Comparison of ENCODE assay signal across 38 cellular contexts in genomic region chr14:74427651-74428050, GRCh38. TPM values are rescaled to one million over a fixed set of nuclear protein-coding genes. Genes with fewer than 3 reads are reported as not detected.
"Had no signal": no experiment of that assay in that cellular context is flagged by ENCODE, and none has a peak within 500 bp of the region (broad histone marks: within the 10 kb centered on the region; RNA-seq: fewer than 3 reads in every experiment).

No MANE protein-coding gene starts in this region.

- H3K36me3 Mint-ChIP-seq: activated CD8-positive, alpha-beta memory T cell treated with anti-CD3 and anti-CD28 coated beads, Interleukin-2, amount 10 ng/mL, durations not matched to agents 7 days and 5 days; activated naive CD4-positive, alpha-beta T cell treated with anti-CD3 and anti-CD28 coated beads, Interleukin-2, amount 10 ng/mL, durations not matched to agents 7 days and 5 days; activated naive CD8-positive, alpha-beta T cell treated with anti-CD3 and anti-CD28 coated beads, Interleukin-2, amount 10 ng/mL, durations not matched to agents 7 days and 5 days had no signal

- ATAC-seq: activated CD8-positive, alpha-beta memory T cell treated with anti-CD3 and anti-CD28 coated beads, Interleukin-2, amount 10 ng/mL, durations not matched to agents 7 days and 5 days; Right ventricle myocardium inferior; SK-N-SH treated with all-trans-retinoic acid at 6 μM for 48 hours had no signal

- H3K4me3 Mint-ChIP-seq: activated B cell treated with CpG ODN at 0.5 μM for 24 hours; activated CD4-positive, alpha-beta memory T cell treated with anti-CD3 and anti-CD28 coated beads, Interleukin-2, amount 10 ng/mL, durations not matched to agents 7 days and 5 days; activated CD8-positive, alpha-beta memory T cell treated with anti-CD3 and anti-CD28 coated beads, Interleukin-2, amount 10 ng/mL, durations not matched to agents 7 days and 5 days; activated naive CD4-positive, alpha-beta T cell treated with anti-CD3 and anti-CD28 coated beads, Interleukin-2, amount 10 ng/mL, durations not matched to agents 7 days and 5 days; activated naive CD8-positive, alpha-beta T cell treated with anti-CD3 and anti-CD28 coated beads, Interleukin-2, amount 10 ng/mL, durations not matched to agents 7 days and 5 days had no signal

- H2AFZ ChIP-seq: PC-9 had no signal

- H3K9me3 Mint-ChIP-seq: activated B cell treated with CpG ODN at 0.5 μM for 24 hours; activated CD4-positive, alpha-beta memory T cell treated with anti-CD3 and anti-CD28 coated beads, Interleukin-2, amount 10 ng/mL, durations not matched to agents 7 days and 5 days; activated naive CD4-positive, alpha-beta T cell treated with anti-CD3 and anti-CD28 coated beads, Interleukin-2, amount 10 ng/mL, durations not matched to agents 7 days and 5 days; activated naive CD8-positive, alpha-beta T cell treated with anti-CD3 and anti-CD28 coated beads, Interleukin-2, amount 10 ng/mL, durations not matched to agents 7 days and 5 days; central memory CD8-positive, alpha-beta T cell had no signal

- H3K27me3 ChIP-seq: ascending aorta had no signal

- H3K27ac Mint-ChIP-seq: activated B cell treated with CpG ODN at 0.5 μM for 24 hours; activated CD4-positive, alpha-beta memory T cell treated with anti-CD3 and anti-CD28 coated beads, Interleukin-2, amount 10 ng/mL, durations not matched to agents 7 days and 5 days; activated CD8-positive, alpha-beta memory T cell treated with anti-CD3 and anti-CD28 coated beads, Interleukin-2, amount 10 ng/mL, durations not matched to agents 7 days and 5 days; activated naive CD4-positive, alpha-beta T cell treated with anti-CD3 and anti-CD28 coated beads, Interleukin-2, amount 10 ng/mL, durations not matched to agents 7 days and 5 days; activated naive CD8-positive, alpha-beta T cell treated with anti-CD3 and anti-CD28 coated beads, Interleukin-2, amount 10 ng/mL, durations not matched to agents 7 days and 5 days had no signal

- H3K27ac ChIP-seq: ascending aorta, cardiac muscle cell, KMS-11, PC-9, RWPE1, VCaP had no signal

- H3K9ac ChIP-seq: KMS-11 had no signal

- H3K9me3 ChIP-seq: ascending aorta had no signal

- H3K4me1 ChIP-seq: ascending aorta had no signal

- H3K4me2 ChIP-seq: KMS-11, PC-9 had no signal

- H3K4me3 ChIP-seq: ascending aorta, cardiac muscle cell, PC-9 had no signal

- H3K4me1 Mint-ChIP-seq: central memory CD8-positive, alpha-beta T cell had no signal

- DNase-seq: activated B cell treated with CpG ODN at 0.5 μM for 24 hours; activated CD4-positive, alpha-beta memory T cell treated with anti-CD3 and anti-CD28 coated beads, Interleukin-2, amount 10 ng/mL, durations not matched to agents 7 days and 5 days; activated CD4-positive, alpha-beta T cell treated with anti-CD3 and anti-CD28 coated beads for 4 hours; activated CD4-positive, CD25-positive, alpha-beta regulatory T cell treated with anti-CD3 and anti-CD28 coated beads, Interleukin-2, amount 50 U/mL, for 72 hours; activated CD8-positive, alpha-beta memory T cell treated with anti-CD3 and anti-CD28 coated beads for 24 hours; activated CD8-positive, alpha-beta memory T cell treated with anti-CD3 and anti-CD28 coated beads, Interleukin-2, amount 50 U/mL, for 48 hours; activated effector memory CD4-positive, alpha-beta T cell treated with Interleukin-2 at 50 U/mL for 16 hours; activated naive CD4-positive, alpha-beta T cell treated with anti-CD3 and anti-CD28 coated beads, Interleukin-2, amount 10 ng/mL, durations not matched to agents 7 days and 5 days; activated naive CD8-positive, alpha-beta T cell treated with anti-CD3 and anti-CD28 coated beads, Interleukin-2, amount 10 ng/mL, durations not matched to agents 7 days and 5 days; activated T-cell treated with anti-CD3 and anti-CD28 coated beads, Interleukin-2, amount 50 U/mL, for 48 hours; amygdala; MM.1S; NCI-H1092 treated with DMSO at 0.1 percent for 48 hours; NCI-H1436 treated with DMSO at 0.1 percent for 48 hours; NCI-H1694 treated with DMSO at 0.1 percent for 48 hours; NCI-H2029; NCI-H510A; NCI-H526; NCI-H748 treated with DMSO at 0.1 percent for 48 hours; NK-92 treated with Interleukin-12 subunit alpha and Interleukin-12 subunit beta, amount 100 ng/mL, for 24 hours; SIG-M5; SW 1271; T-helper 1 cell; T-helper 2 cell; T-helper 9 cell had no signal

- H3K36me3 ChIP-seq: ascending aorta, cardiac muscle cell had no signal

RNA-seq across cellular contexts. Expression of gene SYNDIG1L, which starts 1.6 kb away (rescaled TPM):
- total RNA-seq: activated B cell treated with CpG ODN at 0.5 μM for 24 hours; activated CD4-positive, alpha-beta memory T cell treated with anti-CD3 and anti-CD28 coated beads, Interleukin-2, amount 10 ng/mL, durations not matched to agents 7 days and 5 days; activated CD8-positive, alpha-beta memory T cell treated with anti-CD3 and anti-CD28 coated beads, Interleukin-2, amount 10 ng/mL, durations not matched to agents 7 days and 5 days; activated naive CD8-positive, alpha-beta T cell treated with anti-CD3 and anti-CD28 coated beads, Interleukin-2, amount 10 ng/mL, durations not matched to agents 7 days and 5 days; ascending aorta; LHCN-M2; OCI-LY7; Right ventricle myocardium inferior; SK-MEL-5 had no signal
- polyA plus RNA-seq: cardiac muscle cell had no signal
